In the genomic region with DNA sequence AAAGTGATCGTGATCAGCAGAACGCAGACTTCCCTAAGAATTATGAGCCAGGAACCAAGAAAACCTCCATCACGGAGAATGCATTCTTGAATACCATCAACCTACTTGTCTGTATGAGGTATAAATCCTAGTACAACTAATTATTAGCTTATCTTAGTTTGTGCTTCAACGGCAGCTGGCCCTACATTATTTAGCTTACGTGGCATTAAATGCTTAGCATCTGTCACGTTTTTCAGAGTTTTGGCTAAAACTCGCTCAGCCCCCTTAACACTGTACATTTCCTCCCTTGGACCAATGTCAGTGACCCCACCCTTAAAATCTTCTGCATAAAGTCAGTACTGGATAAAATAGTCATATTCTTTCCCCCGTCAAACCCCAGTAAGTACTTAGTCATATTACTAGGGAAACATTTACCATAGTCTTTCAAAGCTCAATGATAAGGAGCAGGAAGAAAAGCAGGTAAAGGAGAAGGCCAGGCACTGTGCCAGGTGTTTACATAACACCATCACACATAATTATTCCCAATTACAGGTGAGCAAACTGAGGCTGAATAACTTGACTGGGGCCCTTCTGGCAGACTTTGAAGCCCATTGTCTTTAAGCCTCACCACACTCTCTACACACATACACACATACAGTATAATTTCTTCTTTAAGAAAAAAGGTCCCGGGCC, we compare ENCODE assay signal across 23 cellular contexts. TPM values are rescaled to one million over a fixed set of nuclear protein-coding genes. Genes with fewer than 3 reads are reported as not detected.
A peak's percentile ranks its signal among the peaks of the same experiment; 100 is the strongest.
DNase-seq lines count a peak whose midpoint lies in the region; ATAC-seq, FAIRE-seq and TF ChIP-seq lines count a peak whose summit lies in the region.
"Had no signal": no experiment of that assay in that cellular context is flagged by ENCODE, and none has a peak within 500 bp of the region (broad histone marks: within the 10 kb centered on the region; RNA-seq: fewer than 3 reads in every experiment).

No MANE protein-coding gene starts in this region.

- no peaks in the 10 kb centered on the region for H3K9me3 ChIP-seq in HepG2 (ENCODE audit: low read length)
- no peaks in the 10 kb centered on the region for H3K9me3 ChIP-seq in right lobe of liver
- no peaks in the 10 kb centered on the region for H3K9me3 ChIP-seq in spleen
- H3K9me3 ChIP-seq: esophagus muscularis mucosa, uterus had no signal

- TF ChIP-seq POLR2A in HepG2 (IDR thresholded peaks at IDR 0.05; ENCODE audit: insufficient read depth in 1 of 2, low read depth in 2 of 2, low read length in 2 of 2) (no peak), right lobe of liver (IDR thresholded peaks at IDR 0.05) (no peak), spleen (IDR thresholded peaks at IDR 0.05) (no peak)

- no peaks in the 10 kb centered on the region for H3K9me3 Mint-ChIP-seq in immature natural killer cell
- H3K9me3 Mint-ChIP-seq: activated naive CD4-positive, alpha-beta T cell treated with anti-CD3 and anti-CD28 coated beads for 36 hours had no signal

- in situ Hi-C loops in HepG2 (cut with HindIII; ENCODE audit: extremely low pct_ligation_motif_present, low pct_unique_long_range_greater_than_20kb) = no loop called here

- peaks cover 29 to 53% (median 49%) of the 10 kb centered on the region in 3 donors for H3K36me3 Mint-ChIP-seq in immature natural killer cell

- intact Hi-C loops in HepG2 (cut with micrococcal nuclease; ENCODE audit: unreplicated experiment) = loop anchor here (2.0 kb wide), 1 partner anchor 28 kb away; no protein-coding TSS in a partner anchor
- intact Hi-C loops in right lobe of liver (cut with DNase I) = no loop called here
- intact Hi-C loops in spleen (cut with DNase I; ENCODE audit: low total_unique reads) = no loop called here

- TF ChIP-seq CTCF in HepG2 (CRISPR knock-in tag; IDR thresholded peaks at IDR 0.05) = no peak
- no peak for TF ChIP-seq CTCF in right lobe of liver (IDR thresholded peaks at IDR 0.05)
- TF ChIP-seq CTCF in spleen (IDR thresholded peaks at IDR 0.05 in 8 of 11, conservative IDR thresholded peaks at IDR 0.05 in 3 of 11) = no peak

- H3K9ac ChIP-seq in HepG2 (ENCODE audit: insufficient read depth, low read depth, low read length) = no peak overlapping the region

- H3K4me3 Mint-ChIP-seq in immature natural killer cell = no peak overlapping the region
- H3K4me3 Mint-ChIP-seq: activated naive CD4-positive, alpha-beta T cell treated with anti-CD3 and anti-CD28 coated beads for 36 hours had no signal

- H3K27ac Mint-ChIP-seq in immature natural killer cell = no peak overlapping the region
- H3K27ac Mint-ChIP-seq: activated naive CD4-positive, alpha-beta T cell treated with anti-CD3 and anti-CD28 coated beads for 36 hours had no signal

- H3K4me1 ChIP-seq in HepG2 (ENCODE audit: insufficient read depth, low read length) (peaks cover 53% of the 10 kb centered on the region), right lobe of liver (peaks cover 0 to 30% (median 14%) of the 10 kb centered on the region in 4 donors), spleen (peaks cover 0 to 25% (median 11%) of the 10 kb centered on the region in 6 donors)
- H3K4me1 ChIP-seq: uterus had no signal

- H3K36me3 ChIP-seq in HepG2 (replicated peaks in 1 of 2; ENCODE audit: control insufficient read depth in 1 of 2, insufficient read depth in 2 of 2, low read length in 2 of 2) (peaks cover 22 to 59% of the 10 kb centered on the region in 2 experiments), right lobe of liver (peaks cover 0 to 53% (median 19%) of the 10 kb centered on the region in 4 donors), spleen (peaks cover 0 to 100% (median 76%) of the 10 kb centered on the region in 6 donors)
- H3K36me3 ChIP-seq: uterus had no signal

- ATAC-seq in HepG2 (no peak), right lobe of liver (no peak), HG03460 (IDR thresholded peaks at IDR 0.05; ENCODE audit: unreplicated experiment) (no peak), HG03097 (IDR thresholded peaks at IDR 0.05; ENCODE audit: low FRiP score, unreplicated experiment) (no peak)
- ATAC-seq: activated CD4-positive, CD25-positive, alpha-beta regulatory T cell treated with anti-CD3 and anti-CD28 coated beads, Interleukin-2, amount 50 U/mL, for 24 hours had no signal

- POLR2A ChIA-PET in HepG2 (lab: Yijun Ruan, JAX) = interaction anchor here (0.6 to 3.9 kb wide), 5 partner anchors 11 to 146 kb away, joined by 3 to 74 read pairs (median 5); a partner anchor contains a TSS

- H4K20me1 ChIP-seq in HepG2 (ENCODE audit: insufficient read depth, low read length) = no peaks in the 10 kb centered on the region

- TF ChIP-seq RAD21 in HepG2 (CRISPR knock-in tag; IDR thresholded peaks at IDR 0.05) = no peak

- H3K27me3 Mint-ChIP-seq in immature natural killer cell (ENCODE audit: low read depth in 3 of 3) = peaks cover 0 to under 1% (median 0%) of the 10 kb centered on the region in 3 donors

- H3K4me1 Mint-ChIP-seq in immature natural killer cell = no peaks in the 10 kb centered on the region

- H3K4me2 ChIP-seq in HepG2 (ENCODE audit: low read depth, low read length) = no peak overlapping the region

- H3K27ac ChIP-seq in HepG2 (ENCODE audit: extremely low read length, insufficient read depth, low read length) (peak overlapping the region; percentile 43), right lobe of liver (peak overlapping the region in 1 of 3 donors; percentile 49), spleen (peak overlapping the region in 3 of 8 donors; percentile 47 to 70 (median 67))
- H3K27ac ChIP-seq: esophagus muscularis mucosa, uterus had no signal

- WGBS in HepG2 (ENCODE audit: low lambda C conversion rate) = 95% methylated on average over 9 of the region's 9 CpGs
- WGBS in right lobe of liver (ENCODE audit: insufficient coverage, low coverage, low lambda C conversion rate, missing lambda C conversion rate) = 80% methylated on average over 9 of the region's 9 CpGs
- 79 to 96% (median 84%) methylated on average over 9 of the region's 9 CpGs for WGBS in spleen, 5 donors

- no peaks in the 10 kb centered on the region for H3K79me2 ChIP-seq in HepG2 (ENCODE audit: insufficient read depth, low read length)

- no TSS peak for BruUV-seq in HepG2 (replicated peaks; lab: Mats Ljungman, UMichigan)

- H3K4me3 ChIP-seq in HepG2 (replicated peaks in 1 of 3; ENCODE audit: insufficient read depth in 1 of 3, low read depth in 2 of 3, low read length in 3 of 3) (no peak overlapping the region), right lobe of liver (no peak overlapping the region), spleen (no peak overlapping the region)
- H3K4me3 ChIP-seq: esophagus muscularis mucosa, uterus had no signal

- DNase-seq in HepG2 (ENCODE audit: low spot score) = no peak
- DNase-seq in right lobe of liver = no peak
- peak; percentile 32 for DNase-seq in NCI-H774 (lab: John Stamatoyannopoulos, UW)
- DNase-seq in kidney tubule cell (ENCODE audit: low spot score) = peak; percentile 82
- no peak for DNase-seq in immature natural killer cell
- no peak for DNase-seq in spleen
- DNase-seq: activated CD8-positive, alpha-beta memory T cell treated with anti-CD3 and anti-CD28 coated beads, Interleukin-2, amount 50 U/mL, for 4 hours; activated naive CD4-positive, alpha-beta T cell treated with anti-CD3 and anti-CD28 coated beads for 36 hours; dermis blood vessel endothelial cell; glutamatergic neuron; GOT3; mesendoderm; NCI-H2107; SIG-M5; T-helper 2 cell; uterus had no signal

- FAIRE-seq in HepG2 (lab: Jason Lieb, UNC) = no peak
- FAIRE-seq: astrocyte, G401.6, GM12892 had no signal

- TF ChIP-seq EP300 in HepG2 (IDR thresholded peaks at IDR 0.05; ENCODE audit: low read depth in 2 of 2, low read length in 2 of 2) (no peak), HepG2 (CRISPR knock-in tag; IDR thresholded peaks at IDR 0.05; ENCODE audit: borderline replicate concordance) (no peak)

- CTCF ChIA-PET in HepG2 (lab: Yijun Ruan, JAX; ENCODE audit: low intra/inter-chr PET ratio, low total read pairs) = no interaction called here

- H2AFZ ChIP-seq in HepG2 (ENCODE audit: low read length) = no peak overlapping the region

- H3K27me3 ChIP-seq in HepG2 (ENCODE audit: control insufficient read depth in 1 of 2, insufficient read depth in 2 of 2, low read length in 2 of 2) (no peaks in the 10 kb centered on the region), right lobe of liver (no peaks in the 10 kb centered on the region), spleen (replicated peaks in 1 of 7) (no peaks in the 10 kb centered on the region)
- H3K27me3 ChIP-seq: esophagus muscularis mucosa, uterus had no signal

RNA-seq across cellular contexts. Expression of a gene that starts 16.6 kb away (rescaled TPM):
- 46.4 and 74.9 TPM in 2 replicates for total RNA-seq in HepG2 (2016; rRNA removed; fragmentation: Illumina TruSeq; extraction: Trizol)
- total RNA-seq in HepG2 (2016; cell fraction: cytosol; rRNA removed; fragmentation: Illumina TruSeq; extraction: Trizol; ENCODE audit: low read depth) = 35.1 and 37.4 TPM in 2 replicates
- 41.1 and 74.2 TPM in 2 replicates for total RNA-seq in HepG2 (2016; cell fraction: insoluble cytoplasmic fraction; rRNA removed; fragmentation: Illumina TruSeq; extraction: Trizol)
- 66.4 and 69.7 TPM in 2 replicates for total RNA-seq in HepG2 (2016; cell fraction: membrane; rRNA removed; fragmentation: Illumina TruSeq; extraction: Trizol)
- 67.8 and 74.4 TPM in 2 replicates for total RNA-seq in HepG2 (2016; cell fraction: nucleus; rRNA removed; fragmentation: Illumina TruSeq; extraction: Trizol)
- 123 and 124 TPM in 2 replicates for polyA plus RNA-seq in HepG2 (2011; rRNA removed)
- polyA plus RNA-seq in HepG2 (2011; cell fraction: cytosol; rRNA removed) = 124 and 127 TPM in 2 replicates
- polyA plus RNA-seq in HepG2 (2011; cell fraction: nucleus; rRNA removed) = 90.0 and 92.7 TPM in 2 replicates
- polyA plus RNA-seq in HepG2 (2012) = 52.3 and 58.7 TPM in 2 replicates
- polyA plus RNA-seq in HepG2 (2016; cell fraction: cytosol; fragmentation: Illumina TruSeq; extraction: Trizol; ENCODE audit: low read depth) = 27.8 and 29.0 TPM in 2 replicates
- polyA plus RNA-seq in HepG2 (2016; cell fraction: insoluble cytoplasmic fraction; fragmentation: Illumina TruSeq; extraction: Trizol; ENCODE audit: low read depth) = 50.3 and 56.6 TPM in 2 replicates
- 51.9 and 62.9 TPM in 2 replicates for polyA plus RNA-seq in HepG2 (2016; cell fraction: membrane; fragmentation: Illumina TruSeq; extraction: Trizol; ENCODE audit: low read depth)
- polyA plus RNA-seq in HepG2 (2016; cell fraction: nucleus; fragmentation: Illumina TruSeq; extraction: Trizol; ENCODE audit: insufficient read depth, low read depth) = 110 TPM in 2 replicates
- 53.2 and 119 TPM in 2 replicates for polyA minus RNA-seq in HepG2 (2011; rRNA and poly(A)+ RNA removed; ENCODE audit: low replicate concordance)
- polyA minus RNA-seq in HepG2 (2011; cell fraction: cytosol; rRNA and poly(A)+ RNA removed) = 62.7 TPM in 2 replicates
- 73.1 and 73.3 TPM in 2 replicates for polyA minus RNA-seq in HepG2 (2011; cell fraction: nucleus; rRNA and poly(A)+ RNA removed)
- 10 to 100 TPM; 43.2 to 63.3 (median 54.0) TPM for total RNA-seq in right lobe of liver
- 10 to 100 TPM; 35.6 to 57.2 (median 46.9) TPM for polyA plus RNA-seq in immature natural killer cell
- 100 to 1,000 TPM in 1 of 7 donors, 10 to 100 TPM in 6; 42.7 to 104 (median 64.0) TPM for total RNA-seq in spleen
- polyA plus RNA-seq in spleen = 10 to 100 TPM; 28.3 to 43.4 (median 36.6) TPM

RNA-seq across cellular contexts. Expression of a gene that starts 37.8 kb away (rescaled TPM):
- total RNA-seq in HepG2 (2016; rRNA removed; fragmentation: Illumina TruSeq; extraction: Trizol) (29.2 and 51.5 TPM in 2 replicates), right lobe of liver (10 to 100 TPM; 22.8 to 34.0 (median 26.9) TPM), spleen (100 to 1,000 TPM in 3 of 7 donors, 10 to 100 TPM in 4; 77.1 to 118 (median 90.3) TPM)
- 36.4 and 39.0 TPM in 2 replicates for total RNA-seq in HepG2 (2016; cell fraction: cytosol; rRNA removed; fragmentation: Illumina TruSeq; extraction: Trizol; ENCODE audit: low read depth)
- total RNA-seq in HepG2 (2016; cell fraction: insoluble cytoplasmic fraction; rRNA removed; fragmentation: Illumina TruSeq; extraction: Trizol) = 27.9 and 45.5 TPM in 2 replicates
- 21.9 and 22.1 TPM in 2 replicates for total RNA-seq in HepG2 (2016; cell fraction: membrane; rRNA removed; fragmentation: Illumina TruSeq; extraction: Trizol)
- total RNA-seq in HepG2 (2016; cell fraction: nucleus; rRNA removed; fragmentation: Illumina TruSeq; extraction: Trizol) = 62.9 and 69.9 TPM in 2 replicates
- polyA plus RNA-seq in HepG2 (2011; rRNA removed) (28.4 and 36.8 TPM in 2 replicates), immature natural killer cell (10 to 100 TPM; 20.3 to 34.2 (median 29.2) TPM), spleen (10 to 100 TPM; 28.7 to 41.6 (median 34.1) TPM)
- 17.3 and 26.0 TPM in 2 replicates for polyA plus RNA-seq in HepG2 (2011; cell fraction: cytosol; rRNA removed)
- polyA plus RNA-seq in HepG2 (2011; cell fraction: nucleus; rRNA removed) = 65.4 and 82.1 TPM in 2 replicates
- 38.8 and 45.6 TPM in 2 replicates for polyA plus RNA-seq in HepG2 (2012)
- 7.0 and 7.9 TPM in 2 replicates for polyA plus RNA-seq in HepG2 (2016; cell fraction: cytosol; fragmentation: Illumina TruSeq; extraction: Trizol; ENCODE audit: low read depth)
- 53.0 and 59.0 TPM in 2 replicates for polyA plus RNA-seq in HepG2 (2016; cell fraction: insoluble cytoplasmic fraction; fragmentation: Illumina TruSeq; extraction: Trizol; ENCODE audit: low read depth)
- 12.7 and 13.1 TPM in 2 replicates for polyA plus RNA-seq in HepG2 (2016; cell fraction: membrane; fragmentation: Illumina TruSeq; extraction: Trizol; ENCODE audit: low read depth)
- 118 and 123 TPM in 2 replicates for polyA plus RNA-seq in HepG2 (2016; cell fraction: nucleus; fragmentation: Illumina TruSeq; extraction: Trizol; ENCODE audit: insufficient read depth, low read depth)
- 15.6 and 21.1 TPM in 2 replicates for polyA minus RNA-seq in HepG2 (2011; rRNA and poly(A)+ RNA removed; ENCODE audit: low replicate concordance)
- 19.2 and 27.3 TPM in 2 replicates for polyA minus RNA-seq in HepG2 (2011; cell fraction: cytosol; rRNA and poly(A)+ RNA removed)
- 93.7 and 101 TPM in 2 replicates for polyA minus RNA-seq in HepG2 (2011; cell fraction: nucleus; rRNA and poly(A)+ RNA removed)

Comparison
In these comparisons a context has a peak if more than half of its experiments do, and no peak if none do; other contexts are left out.
1. DNase-seq: peak in NCI-H774 (single experiment) and kidney tubule cell (single experiment); none in HepG2 (single experiment), right lobe of liver (0 of 3), immature natural killer cell (0 of 3) and spleen (single experiment).